Comparison of ENCODE assay signal across 8 cellular contexts in the genomic region with DNA sequence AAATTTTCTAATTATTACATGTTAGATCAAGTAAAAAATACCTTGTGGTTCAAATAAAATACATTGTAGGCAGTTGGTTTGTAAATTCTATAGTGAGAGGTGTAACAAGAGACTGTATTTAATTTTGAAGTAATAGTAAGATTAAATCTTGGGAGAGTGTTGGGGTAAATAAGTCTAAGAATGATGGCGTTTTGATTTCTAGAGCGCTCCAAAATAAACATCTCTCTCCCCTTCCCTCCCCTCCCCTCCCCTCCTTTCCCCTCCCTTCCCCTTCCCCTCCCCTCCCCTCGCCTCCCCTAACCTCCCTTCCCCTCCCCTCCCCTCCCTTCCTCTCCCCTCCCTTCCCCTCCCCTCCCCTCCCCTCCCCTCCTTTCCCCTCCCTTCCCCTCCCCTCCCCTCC.
"Had no signal": no experiment of that assay in that cellular context is flagged by ENCODE, and none has a peak within 500 bp of the region (broad histone marks: within the 10 kb centered on the region; RNA-seq: fewer than 3 reads in every experiment).

No MANE protein-coding gene starts in this region.

- DNase-seq: GDM1, GF-D8 had no signal

- H3K4me3 ChIP-seq: GM12878 had no signal

- FAIRE-seq: G401.6, GM12878, GM12891, GM12892, GM18507, GM19239 had no signal

- ATAC-seq: GM12878 had no signal
